In the genomic region with DNA sequence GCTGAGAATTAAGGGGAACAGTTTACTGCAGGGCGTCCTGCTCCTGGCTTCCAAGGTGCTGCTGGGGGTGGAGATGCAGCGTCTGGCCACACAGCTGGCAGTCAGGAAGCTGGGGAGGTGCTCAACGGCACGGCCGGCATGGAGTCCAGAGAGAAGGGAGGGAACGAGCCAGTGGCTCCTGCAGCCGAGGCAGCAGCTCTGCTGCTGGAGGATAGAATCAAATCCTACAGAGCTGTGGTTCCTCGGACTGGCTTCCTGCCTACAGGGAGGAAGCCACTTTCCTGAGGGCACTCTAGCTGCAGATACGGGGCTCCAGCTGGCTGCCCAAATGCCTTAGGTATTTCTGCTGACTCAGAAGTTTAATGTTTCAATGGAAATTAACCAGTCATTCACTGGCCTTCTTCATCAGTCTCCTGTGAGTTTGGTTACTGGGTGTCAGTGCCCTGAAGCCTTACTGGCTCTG, we compare ENCODE assay signal across 9 cellular contexts.
DNase-seq lines count a peak whose midpoint lies in the region; ATAC-seq and TF ChIP-seq lines count a peak whose summit lies in the region.
"Had no signal": no experiment of that assay in that cellular context is flagged by ENCODE, and none has a peak within 500 bp of the region (broad histone marks: within the 10 kb centered on the region; RNA-seq: fewer than 3 reads in every experiment).

No MANE protein-coding gene starts in this region.

- H3K9me3 ChIP-seq in BE2C: no peaks in the 10 kb centered on the region
- no peaks in the 10 kb centered on the region for H3K9me3 ChIP-seq in SK-N-MC (ENCODE audit: low read depth, low read length)
- no peaks in the 10 kb centered on the region for H3K9me3 ChIP-seq in esophagus squamous epithelium

- H3K9ac ChIP-seq in SK-N-MC (ENCODE audit: insufficient read length): peak overlapping the region; percentile 38

- DNase-seq in BE2C: peak; percentile 55
- DNase-seq in SK-N-MC (ENCODE audit: low read depth, low spot score): no peak
- no peak for DNase-seq in esophagus squamous epithelium (lab: John Stamatoyannopoulos, UW)
- DNase-seq in myocyte (ENCODE audit: low read depth): peak; percentile 67
- no peak for DNase-seq in NCI-H128 (lab: John Stamatoyannopoulos, UW; ENCODE audit: unreplicated experiment)
- DNase-seq in NCI-H2107 treated with DMSO at 0.1 percent for 48 hours (lab: John Stamatoyannopoulos, UW; ENCODE audit: unreplicated experiment): no peak
- DNase-seq: CD4-positive, alpha-beta memory T cell had no signal

- H3K4me1 ChIP-seq in BE2C (peaks cover 26% of the 10 kb centered on the region), esophagus squamous epithelium (peaks cover 12 to 54% (median 19%) of the 10 kb centered on the region in 3 donors)

- TF ChIP-seq POLR2A in esophagus squamous epithelium (IDR thresholded peaks at IDR 0.05): no peak

- H3K27ac ChIP-seq in SK-N-MC (peak overlapping the region; percentile 86), esophagus squamous epithelium (peak overlapping the region in 3 of 4 donors; percentile 69 to 75 (median 72))

- H3K4me3 ChIP-seq in BE2C (ENCODE audit: low read depth, low read length) (no peak overlapping the region), SK-N-MC (peak overlapping the region; percentile 48), esophagus squamous epithelium (no peak overlapping the region)

- intact Hi-C loops in esophagus squamous epithelium (cut with DNase I): no loop called here

- H3K27me3 ChIP-seq in BE2C: no peaks in the 10 kb centered on the region
- no peaks in the 10 kb centered on the region for H3K27me3 ChIP-seq in esophagus squamous epithelium

- no peak for TF ChIP-seq CTCF in BE2C (IDR thresholded peaks at IDR 0.05; ENCODE audit: low read depth, low read length)
- no peak for TF ChIP-seq CTCF in esophagus squamous epithelium (IDR thresholded peaks at IDR 0.05)

- WGBS in esophagus squamous epithelium, 2 donors: 20 to 69% methylated on average over 1 to 4 of the region's 9 CpGs

- peaks cover 10% of the 10 kb centered on the region for H3K36me3 ChIP-seq in BE2C
- H3K36me3 ChIP-seq in SK-N-MC (ENCODE audit: insufficient read depth, low read length): no peaks in the 10 kb centered on the region
- peaks cover 10 to 63% (median 13%) of the 10 kb centered on the region in 3 donors for H3K36me3 ChIP-seq in esophagus squamous epithelium

- ATAC-seq in HG02571 (IDR thresholded peaks at IDR 0.05; ENCODE audit: unreplicated experiment) (no peak), GM19463 (IDR thresholded peaks at IDR 0.05; ENCODE audit: unreplicated experiment) (no peak)

Comparison
In these comparisons a context has a peak if more than half of its experiments do, and no peak if none do; other contexts are left out.
1. DNase-seq: peak in BE2C (single experiment) and myocyte (single experiment); none in SK-N-MC (single experiment), esophagus squamous epithelium (single experiment), NCI-H128 (single experiment) and NCI-H2107 treated with DMSO at 0.1 percent for 48 hours (single experiment).